ENCODE assay signal across 1 cellular context in genomic region chr5:54249210-54250028, GRCh38.
TF ChIP-seq lines count a peak whose summit lies in the region.

No MANE protein-coding gene starts in this region.

TF ChIP-seq in HEK293, 187 proteins besides CTCF, POLR2A, EP300 and RAD21 (continued from another document and continues in another):
- TF ChIP-seq PRDM2 (tag by site-specific recombination; IDR thresholded peaks at IDR 0.05; ENCODE audit: borderline replicate concordance) (no peak), ZNF596 (tag by site-specific recombination; IDR thresholded peaks at IDR 0.05) (0 out of 2 replicates have a peak, but pooled peaks have one; percentile 24), ZSCAN5A (tag by site-specific recombination; IDR thresholded peaks at IDR 0.05) (no peak), GLI2 (tag by site-specific recombination; IDR thresholded peaks at IDR 0.05; ENCODE audit: borderline replicate concordance, low read depth) (no peak), ZNF37A (tag by site-specific recombination; IDR thresholded peaks at IDR 0.05) (no peak), SALL2 (tag by site-specific recombination; IDR thresholded peaks at IDR 0.05; ENCODE audit: borderline replicate concordance) (no peak), ZBTB44 (tag by site-specific recombination; IDR thresholded peaks at IDR 0.05) (peak; percentile 67), ZFP37 (tag by site-specific recombination; IDR thresholded peaks at IDR 0.05) (no peak), ZNF701 (tag by site-specific recombination; IDR thresholded peaks at IDR 0.05) (no peak), ZXDB (tag by site-specific recombination; IDR thresholded peaks at IDR 0.05) (peak; percentile 21; the same call in 1 of the 2 replicates), MZF1 (tag by site-specific recombination; IDR thresholded peaks at IDR 0.05; ENCODE audit: borderline replicate concordance) (no peak), ZNF148 (tag by site-specific recombination; IDR thresholded peaks at IDR 0.05; ENCODE audit: borderline replicate concordance) (no peak), MYNN (tag by site-specific recombination; IDR thresholded peaks at IDR 0.05; ENCODE audit: borderline replicate concordance) (no peak), PRDM1 (tag by site-specific recombination; IDR thresholded peaks at IDR 0.05) (peak; percentile 83), ZSCAN16 (tag by site-specific recombination; IDR thresholded peaks at IDR 0.05) (no peak), ZBTB17 (tag by site-specific recombination; IDR thresholded peaks at IDR 0.05) (0 out of 2 replicates have a peak, but pooled peaks have one; percentile 22), BCL6B (tag by site-specific recombination; IDR thresholded peaks at IDR 0.05) (peak; percentile 52; the same call in 1 of the 2 replicates), EGR2 (tag by site-specific recombination; IDR thresholded peaks at IDR 0.05; ENCODE audit: low read depth) (no peak), ZNF776 (tag by site-specific recombination; IDR thresholded peaks at IDR 0.05; ENCODE audit: borderline replicate concordance) (peak; percentile 70; the same call in 1 of the 2 replicates), KLF10 (tag by site-specific recombination; IDR thresholded peaks at IDR 0.05) (peak; percentile 71), ZNF548 (tag by site-specific recombination; IDR thresholded peaks at IDR 0.05) (no peak), HOXD13 (CRISPR knock-in tag; IDR thresholded peaks at IDR 0.05; ENCODE audit: borderline replicate concordance) (no peak), ZNF510 (tag by site-specific recombination; IDR thresholded peaks at IDR 0.05; ENCODE audit: insufficient replicate concordance) (no peak), ZNF239 (tag by site-specific recombination; IDR thresholded peaks at IDR 0.05) (no peak), ZNF529 (tag by site-specific recombination; IDR thresholded peaks at IDR 0.05; ENCODE audit: insufficient replicate concordance) (no peak), ZNF214 (tag by site-specific recombination; IDR thresholded peaks at IDR 0.05; ENCODE audit: borderline replicate concordance) (peak; percentile 50; the same call in 1 of the 2 replicates), IKZF3 (tag by site-specific recombination; IDR thresholded peaks at IDR 0.05) (peak; percentile 58), ZNF341 (tag by site-specific recombination; IDR thresholded peaks at IDR 0.05; ENCODE audit: low read depth) (no peak), PATZ1 (tag by site-specific recombination; IDR thresholded peaks at IDR 0.05) (no peak), ZNF560 (tag by site-specific recombination; IDR thresholded peaks at IDR 0.05; ENCODE audit: borderline replicate concordance) (no peak), ZNF112 (tag by site-specific recombination; IDR thresholded peaks at IDR 0.05) (peak; percentile 57; the same call in 1 of the 2 replicates), ZNF624 (tag by site-specific recombination; IDR thresholded peaks at IDR 0.05) (peak; percentile 73; the same call in 1 of the 2 replicates), ZNF266 (tag by site-specific recombination; IDR thresholded peaks at IDR 0.05; ENCODE audit: low read depth) (no peak), ZNF324 (tag by site-specific recombination; IDR thresholded peaks at IDR 0.05) (no peak), ZNF423 (tag by site-specific recombination; IDR thresholded peaks at IDR 0.05) (no peak), ZNF274 (IDR thresholded peaks at IDR 0.05; ENCODE audit: low read length) (no peak), ZNF274 (tag by site-specific recombination; IDR thresholded peaks at IDR 0.05; ENCODE audit: borderline replicate concordance) (no peak), ZNF202 (tag by site-specific recombination; IDR thresholded peaks at IDR 0.05; ENCODE audit: borderline replicate concordance) (no peak), ZNF302 (tag by site-specific recombination; IDR thresholded peaks at IDR 0.05; ENCODE audit: low read depth) (no peak), PRDM6 (tag by site-specific recombination; IDR thresholded peaks at IDR 0.05) (peak; percentile 79), ZFP69B (tag by site-specific recombination; IDR thresholded peaks at IDR 0.05) (no peak), ZNF639 (tag by site-specific recombination; IDR thresholded peaks at IDR 0.05) (no peak), ZNF211 (tag by site-specific recombination; IDR thresholded peaks at IDR 0.05; ENCODE audit: low read depth) (no peak), OSR2 (tag by site-specific recombination; IDR thresholded peaks at IDR 0.05) (no peak)
